22 cellular contexts compared by ENCODE assay signal in genomic region chr4:66160606-66161005, GRCh38.
DNase-seq lines count a peak whose midpoint lies in the region; FAIRE-seq lines count a peak whose summit lies in the region.
"Had no signal": no experiment of that assay in that cellular context is flagged by ENCODE, and none has a peak within 500 bp of the region (broad histone marks: within the 10 kb centered on the region; RNA-seq: fewer than 3 reads in every experiment).

No MANE protein-coding gene starts in this region.

- H2AK5ac ChIP-seq in mesenchymal stem cell (ENCODE audit: low read length, severe bottlenecking), result no peak overlapping the region

- POLR2A ChIA-PET in CD4-positive, alpha-beta memory T cell (lab: Charles Lee; ENCODE audit: partially characterized antibody), result no interaction called here

- CTCF ChIA-PET in CD4-positive, alpha-beta memory T cell (lab: Charles Lee; ENCODE audit: partially characterized antibody), result no interaction called here

- H3K4ac ChIP-seq in mesenchymal stem cell (ENCODE audit: low read depth in 1 of 2, low read length in 2 of 2), result no peak overlapping the region

- no CpG with 5 or more reads among the region's 1 CpG for WGBS in mesenchymal stem cell

- FAIRE-seq in GM19239 (lab: Jason Lieb, UNC), result no peak
- FAIRE-seq: H1, RCC 7860 had no signal

- H2AFZ ChIP-seq in mesenchymal stem cell (ENCODE audit: low read depth, low read length), result no peak overlapping the region

- no peak overlapping the region for H3K4me3 ChIP-seq in adipocyte (ENCODE audit: low read length)
- H3K4me3 ChIP-seq in mesenchymal stem cell (ENCODE audit: insufficient read depth in 1 of 2, low read depth in 1 of 2, low read length in 2 of 2), result no peak overlapping the region
- H3K4me3 ChIP-seq in CD4-positive, alpha-beta memory T cell (ENCODE audit: low read length in 2 of 2), result no peak overlapping the region
- H3K4me3 ChIP-seq: BLaER1, SK-N-MC had no signal

- H3K23ac ChIP-seq in mesenchymal stem cell (ENCODE audit: low read length in 2 of 2), result no peak overlapping the region

- H3K9me3 ChIP-seq in adipocyte (ENCODE audit: control insufficient read depth, low read length), result peaks cover 18% of the 10 kb centered on the region
- peaks cover 22% of the 10 kb centered on the region for H3K9me3 ChIP-seq in mesenchymal stem cell (ENCODE audit: control insufficient read depth, low read length)
- peaks cover 0 to 4% of the 10 kb centered on the region in 2 donors for H3K9me3 ChIP-seq in CD4-positive, alpha-beta memory T cell (ENCODE audit: control insufficient read depth in 1 of 2, low read length in 2 of 2)

- no peaks in the 10 kb centered on the region for H3K36me3 Mint-ChIP-seq in CD4-positive, alpha-beta memory T cell
- H3K36me3 Mint-ChIP-seq: CD8-positive, alpha-beta T cell had no signal

- no peak overlapping the region for H2BK12ac ChIP-seq in mesenchymal stem cell (ENCODE audit: low read length in 2 of 2)

- H3K27ac ChIP-seq in mesenchymal stem cell (ENCODE audit: low read length, poor library complexity, severe bottlenecking), result no peak overlapping the region
- H3K27ac ChIP-seq in CD4-positive, alpha-beta memory T cell (ENCODE audit: low read depth, low read length), result no peak overlapping the region
- H3K27ac ChIP-seq: BLaER1, SK-N-MC had no signal

- H3K27ac Mint-ChIP-seq in CD4-positive, alpha-beta memory T cell, result no peak overlapping the region
- H3K27ac Mint-ChIP-seq: CD8-positive, alpha-beta T cell had no signal

- peaks cover 0 to 33% (median 5%) of the 10 kb centered on the region in 8 donors for H3K9me3 Mint-ChIP-seq in CD4-positive, alpha-beta memory T cell

- no peak overlapping the region for H3K4me3 Mint-ChIP-seq in CD4-positive, alpha-beta memory T cell
- H3K4me3 Mint-ChIP-seq: CD8-positive, alpha-beta T cell had no signal

- H3K79me1 ChIP-seq in mesenchymal stem cell (replicated peaks; ENCODE audit: low read length, poor library complexity, severe bottlenecking), result no peaks in the 10 kb centered on the region

- no peak overlapping the region for H2BK15ac ChIP-seq in mesenchymal stem cell (ENCODE audit: low read depth, poor library complexity, severe bottlenecking)

- H2BK120ac ChIP-seq in mesenchymal stem cell (ENCODE audit: low read depth, low read length), result no peak overlapping the region

- no peaks in the 10 kb centered on the region for H3K27me3 ChIP-seq in adipocyte (replicated peaks; ENCODE audit: control insufficient read depth, insufficient read depth, low read length)
- no peaks in the 10 kb centered on the region for H3K27me3 ChIP-seq in mesenchymal stem cell (ENCODE audit: control insufficient read depth in 1 of 2, insufficient read depth in 1 of 2, low read length in 2 of 2)
- no peaks in the 10 kb centered on the region for H3K27me3 ChIP-seq in CD4-positive, alpha-beta memory T cell (ENCODE audit: insufficient read depth, low read length)
- H3K27me3 ChIP-seq: BLaER1 had no signal

- intact Hi-C loops in CD4-positive, alpha-beta memory T cell (cut with micrococcal nuclease), result no loop called here

- H3K36me3 ChIP-seq in adipocyte (ENCODE audit: control insufficient read depth, insufficient read depth, low read length, severe bottlenecking) (no peaks in the 10 kb centered on the region), mesenchymal stem cell (ENCODE audit: control insufficient read depth in 1 of 2, insufficient read depth in 2 of 2, low read depth in 1 of 2, low read length in 2 of 2) (no peaks in the 10 kb centered on the region)
- H3K36me3 ChIP-seq in CD4-positive, alpha-beta memory T cell (ENCODE audit: insufficient read depth, low read length), result no peaks in the 10 kb centered on the region
- H3K36me3 ChIP-seq: BLaER1 had no signal

- no peak overlapping the region for H2BK5ac ChIP-seq in mesenchymal stem cell (ENCODE audit: low read depth, low read length, poor library complexity, severe bottlenecking)

- H3K14ac ChIP-seq in mesenchymal stem cell (ENCODE audit: low read length in 2 of 2), result no peak overlapping the region

- no peak overlapping the region for H3K18ac ChIP-seq in mesenchymal stem cell (ENCODE audit: low read depth in 1 of 2, low read length in 2 of 2)

- H3K4me1 ChIP-seq in adipocyte (ENCODE audit: control insufficient read depth, insufficient read depth, low read length) (no peaks in the 10 kb centered on the region), mesenchymal stem cell (ENCODE audit: control insufficient read depth, insufficient read depth, low read depth, low read length) (no peaks in the 10 kb centered on the region)
- H3K4me1 ChIP-seq in CD4-positive, alpha-beta memory T cell (ENCODE audit: insufficient read depth, low read length), result no peaks in the 10 kb centered on the region
- H3K4me1 ChIP-seq: BLaER1 had no signal

- H4K8ac ChIP-seq in mesenchymal stem cell (ENCODE audit: low read length), result no peak overlapping the region

- no peaks in the 10 kb centered on the region for H3K27me3 Mint-ChIP-seq in CD4-positive, alpha-beta memory T cell

- H3K9ac ChIP-seq in adipocyte (ENCODE audit: low read length), result no peak overlapping the region
- H3K9ac ChIP-seq in mesenchymal stem cell (ENCODE audit: low read length), result no peak overlapping the region
- H3K9ac ChIP-seq: BLaER1 had no signal

- H3K4me1 Mint-ChIP-seq in CD4-positive, alpha-beta memory T cell, result no peaks in the 10 kb centered on the region

- no peak overlapping the region for H3K4me2 ChIP-seq in mesenchymal stem cell (ENCODE audit: low read length, poor library complexity, severe bottlenecking)
- H3K4me2 ChIP-seq: BLaER1 had no signal

- no peak overlapping the region for H4K91ac ChIP-seq in mesenchymal stem cell (ENCODE audit: low read length)

- DNase-seq in HCEC 1CT (peak; percentile 32), adipocyte (ENCODE audit: low read depth) (peak; percentile 60), dedifferentiated amniotic fluid mesenchymal stem cell (ENCODE audit: extremely low spot score) (peak; percentile 36), mesenchymal stem cell (peak; percentile 14), GM19239 (ENCODE audit: insufficient read length, low spot score) (no peak), DMS53 treated with DMSO at 0.1 percent for 48 hours (lab: John Stamatoyannopoulos, UW; ENCODE audit: unreplicated experiment) (no peak)
- no peak for DNase-seq in CD4-positive, alpha-beta memory T cell
- DNase-seq: Calu3; CD8-positive, alpha-beta T cell; DMS53; KG1; NCI-H1092; NCI-H1436 treated with DMSO at 0.1 percent for 48 hours; NCI-H2029; NCI-H2171; NCI-H446; NCI-H526 treated with DMSO at 0.1 percent for 48 hours; SHP77 had no signal

Comparison
In these comparisons a context has a peak if more than half of its experiments do, and no peak if none do; other contexts are left out.
1. DNase-seq: peak in HCEC 1CT (single experiment), adipocyte (single experiment), dedifferentiated amniotic fluid mesenchymal stem cell (single experiment) and mesenchymal stem cell (single experiment); none in CD4-positive, alpha-beta memory T cell (0 of 5), GM19239 (single experiment) and DMS53 treated with DMSO at 0.1 percent for 48 hours (single experiment).